1 cellular context compared by ENCODE assay signal in genomic region chr13:50073340-50073739, GRCh38.
TF ChIP-seq lines count a peak whose summit lies in the region.

No MANE protein-coding gene starts in this region.

TF ChIP-seq in HEK293, 187 proteins besides CTCF, POLR2A, EP300 and RAD21 (continued from another document):
- no peak for TF ChIP-seq PRDM2 (tag by site-specific recombination; IDR thresholded peaks at IDR 0.05; ENCODE audit: borderline replicate concordance)
- no peak for TF ChIP-seq ZBTB17 (tag by site-specific recombination; IDR thresholded peaks at IDR 0.05)
- TF ChIP-seq ZNF510 (tag by site-specific recombination; IDR thresholded peaks at IDR 0.05; ENCODE audit: insufficient replicate concordance) = no peak
- TF ChIP-seq ZNF596 (tag by site-specific recombination; IDR thresholded peaks at IDR 0.05) = no peak
- TF ChIP-seq FEZF1 (tag by site-specific recombination; IDR thresholded peaks at IDR 0.05) = 0 out of 2 replicates have a peak, but pooled peaks have one; percentile 15
- TF ChIP-seq ZNF560 (tag by site-specific recombination; IDR thresholded peaks at IDR 0.05; ENCODE audit: borderline replicate concordance) = no peak
- no peak for TF ChIP-seq ZNF707 (tag by site-specific recombination; IDR thresholded peaks at IDR 0.05)
